ENCODE assay signal across 1 cellular context in the genomic region with DNA sequence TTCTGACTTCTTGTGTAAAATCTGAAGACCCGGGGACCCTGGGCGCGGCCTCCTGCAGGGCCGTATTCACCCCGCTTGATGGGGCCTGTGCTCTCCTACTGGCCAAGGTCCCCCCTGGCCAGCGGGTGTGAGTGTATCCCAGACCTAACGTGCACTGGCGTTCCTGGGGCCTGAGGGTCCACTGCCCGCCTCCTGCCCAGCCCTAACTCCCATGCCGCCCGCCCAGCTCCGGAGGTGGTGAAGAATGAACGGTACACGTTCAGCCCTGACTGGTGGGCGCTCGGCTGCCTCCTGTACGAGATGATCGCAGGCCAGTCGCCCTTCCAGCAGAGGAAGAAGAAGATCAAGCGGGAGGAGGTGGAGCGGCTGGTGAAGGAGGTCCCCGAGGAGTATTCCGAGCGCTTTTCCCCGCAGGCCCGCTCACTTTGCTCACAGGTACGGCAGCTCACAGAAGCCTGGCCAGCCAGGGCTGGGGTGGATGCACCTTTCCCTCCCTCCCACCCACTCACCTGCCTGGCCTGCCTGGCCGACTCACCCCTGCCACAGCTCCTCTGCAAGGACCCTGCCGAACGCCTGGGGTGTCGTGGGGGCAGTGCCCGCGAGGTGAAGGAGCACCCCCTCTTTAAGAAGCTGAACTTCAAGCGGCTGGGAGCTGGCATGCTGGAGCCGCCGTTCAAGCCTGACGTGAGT.
TF ChIP-seq lines count a peak whose summit lies in the region.

No MANE protein-coding gene starts in this region.

TF ChIP-seq in SK-N-SH treated with all-trans-retinoic acid at 6 μM for 48 hours, 23 proteins besides CTCF, POLR2A, EP300 and RAD21:
- TF ChIP-seq PATZ1 (CRISPR knock-in tag; IDR thresholded peaks at IDR 0.05; ENCODE audit: borderline replicate concordance) (no peak), CSDC2 (CRISPR knock-in tag; IDR thresholded peaks at IDR 0.05) (no peak), ZNF8 (CRISPR knock-in tag; IDR thresholded peaks at IDR 0.05) (no peak), ESRRG (CRISPR knock-in tag; IDR thresholded peaks at IDR 0.05) (no peak), ZNF565 (CRISPR knock-in tag; conservative IDR thresholded peaks at IDR 0.05; ENCODE audit: low read depth) (no peak), CREB5 (CRISPR knock-in tag; IDR thresholded peaks at IDR 0.05; ENCODE audit: low read depth) (no peak), ISL1 (CRISPR knock-in tag; IDR thresholded peaks at IDR 0.05) (no peak), ZFP30 (CRISPR knock-in tag; IDR thresholded peaks at IDR 0.05) (no peak), SNAI2 (CRISPR knock-in tag; IDR thresholded peaks at IDR 0.05) (no peak), ZFP3 (CRISPR knock-in tag; IDR thresholded peaks at IDR 0.05) (no peak), TCF4 (CRISPR knock-in tag; IDR thresholded peaks at IDR 0.05; ENCODE audit: borderline replicate concordance) (no peak)
- TF ChIP-seq, protein P1, sequence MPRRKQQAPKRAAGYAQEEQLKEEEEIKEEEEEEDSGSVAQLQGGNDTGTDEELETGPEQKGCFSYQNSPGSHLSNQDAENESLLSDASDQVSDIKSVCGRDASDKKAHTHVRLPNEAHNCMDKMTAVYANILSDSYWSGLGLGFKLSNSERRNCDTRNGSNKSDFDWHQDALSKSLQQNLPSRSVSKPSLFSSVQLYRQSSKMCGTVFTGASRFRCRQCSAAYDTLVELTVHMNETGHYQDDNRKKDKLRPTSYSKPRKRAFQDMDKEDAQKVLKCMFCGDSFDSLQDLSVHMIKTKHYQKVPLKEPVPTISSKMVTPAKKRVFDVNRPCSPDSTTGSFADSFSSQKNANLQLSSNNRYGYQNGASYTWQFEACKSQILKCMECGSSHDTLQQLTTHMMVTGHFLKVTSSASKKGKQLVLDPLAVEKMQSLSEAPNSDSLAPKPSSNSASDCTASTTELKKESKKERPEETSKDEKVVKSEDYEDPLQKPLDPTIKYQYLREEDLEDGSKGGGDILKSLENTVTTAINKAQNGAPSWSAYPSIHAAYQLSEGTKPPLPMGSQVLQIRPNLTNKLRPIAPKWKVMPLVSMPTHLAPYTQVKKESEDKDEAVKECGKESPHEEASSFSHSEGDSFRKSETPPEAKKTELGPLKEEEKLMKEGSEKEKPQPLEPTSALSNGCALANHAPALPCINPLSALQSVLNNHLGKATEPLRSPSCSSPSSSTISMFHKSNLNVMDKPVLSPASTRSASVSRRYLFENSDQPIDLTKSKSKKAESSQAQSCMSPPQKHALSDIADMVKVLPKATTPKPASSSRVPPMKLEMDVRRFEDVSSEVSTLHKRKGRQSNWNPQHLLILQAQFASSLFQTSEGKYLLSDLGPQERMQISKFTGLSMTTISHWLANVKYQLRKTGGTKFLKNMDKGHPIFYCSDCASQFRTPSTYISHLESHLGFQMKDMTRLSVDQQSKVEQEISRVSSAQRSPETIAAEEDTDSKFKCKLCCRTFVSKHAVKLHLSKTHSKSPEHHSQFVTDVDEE (CRISPR knock-in tag; IDR thresholded peaks at IDR 0.05): no peak
